Comparison of ENCODE assay signal across 1 cellular context in the genomic region with DNA sequence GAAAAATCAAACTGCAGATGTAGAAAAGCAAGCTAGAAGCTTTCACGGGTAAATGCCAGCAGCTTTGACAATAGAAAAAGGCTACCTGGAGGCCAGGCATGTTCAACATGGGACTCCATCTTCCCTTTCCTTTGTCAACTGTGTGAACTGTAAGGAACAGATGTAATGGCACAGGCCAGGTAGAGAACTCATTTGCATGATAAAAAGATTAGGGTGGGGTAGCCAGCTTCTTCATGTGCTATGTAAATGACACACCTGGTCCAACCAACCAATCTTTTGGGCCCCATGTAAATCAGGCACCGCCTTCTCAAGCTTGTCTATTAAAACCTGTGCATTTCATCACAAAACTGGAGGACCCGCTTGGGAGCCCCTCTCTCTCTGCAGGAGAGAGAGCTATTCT.
TF ChIP-seq lines count a peak whose summit lies in the region.

No MANE protein-coding gene starts in this region.

TF ChIP-seq in GM23338, 12 proteins besides CTCF, POLR2A, EP300 and RAD21 (continued from another document):
- TF ChIP-seq, protein P1, sequence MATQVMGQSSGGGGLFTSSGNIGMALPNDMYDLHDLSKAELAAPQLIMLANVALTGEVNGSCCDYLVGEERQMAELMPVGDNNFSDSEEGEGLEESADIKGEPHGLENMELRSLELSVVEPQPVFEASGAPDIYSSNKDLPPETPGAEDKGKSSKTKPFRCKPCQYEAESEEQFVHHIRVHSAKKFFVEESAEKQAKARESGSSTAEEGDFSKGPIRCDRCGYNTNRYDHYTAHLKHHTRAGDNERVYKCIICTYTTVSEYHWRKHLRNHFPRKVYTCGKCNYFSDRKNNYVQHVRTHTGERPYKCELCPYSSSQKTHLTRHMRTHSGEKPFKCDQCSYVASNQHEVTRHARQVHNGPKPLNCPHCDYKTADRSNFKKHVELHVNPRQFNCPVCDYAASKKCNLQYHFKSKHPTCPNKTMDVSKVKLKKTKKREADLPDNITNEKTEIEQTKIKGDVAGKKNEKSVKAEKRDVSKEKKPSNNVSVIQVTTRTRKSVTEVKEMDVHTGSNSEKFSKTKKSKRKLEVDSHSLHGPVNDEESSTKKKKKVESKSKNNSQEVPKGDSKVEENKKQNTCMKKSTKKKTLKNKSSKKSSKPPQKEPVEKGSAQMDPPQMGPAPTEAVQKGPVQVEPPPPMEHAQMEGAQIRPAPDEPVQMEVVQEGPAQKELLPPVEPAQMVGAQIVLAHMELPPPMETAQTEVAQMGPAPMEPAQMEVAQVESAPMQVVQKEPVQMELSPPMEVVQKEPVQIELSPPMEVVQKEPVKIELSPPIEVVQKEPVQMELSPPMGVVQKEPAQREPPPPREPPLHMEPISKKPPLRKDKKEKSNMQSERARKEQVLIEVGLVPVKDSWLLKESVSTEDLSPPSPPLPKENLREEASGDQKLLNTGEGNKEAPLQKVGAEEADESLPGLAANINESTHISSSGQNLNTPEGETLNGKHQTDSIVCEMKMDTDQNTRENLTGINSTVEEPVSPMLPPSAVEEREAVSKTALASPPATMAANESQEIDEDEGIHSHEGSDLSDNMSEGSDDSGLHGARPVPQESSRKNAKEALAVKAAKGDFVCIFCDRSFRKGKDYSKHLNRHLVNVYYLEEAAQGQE (IDR thresholded peaks at IDR 0.05; ENCODE audit: unreplicated experiment): no peak
